Comparison of ENCODE assay signal across 17 cellular contexts in genomic region chr7:127844165-127844564, GRCh38.
A peak's percentile ranks its signal among the peaks of the same experiment; 100 is the strongest.
DNase-seq lines count a peak whose midpoint lies in the region; ATAC-seq and TF ChIP-seq lines count a peak whose summit lies in the region.
"Had no signal": no experiment of that assay in that cellular context is flagged by ENCODE, and none has a peak within 500 bp of the region (broad histone marks: within the 10 kb centered on the region; RNA-seq: fewer than 3 reads in every experiment).

No MANE protein-coding gene starts in this region.

- TF ChIP-seq CTCF in breast epithelium (IDR thresholded peaks at IDR 0.05): no peak
- TF ChIP-seq CTCF in lower lobe of right lung (IDR thresholded peaks at IDR 0.05): no peak

- no peak for ATAC-seq in activated T-cell treated with anti-CD3 and anti-CD28 coated beads, Interleukin-2, amount 50 U/mL, for 72 hours (replicated peaks in 1 of 2)
- ATAC-seq in lower lobe of right lung: peak; percentile 51 to 57
- ATAC-seq: stimulated activated naive CD8-positive, alpha-beta T cell treated with anti-CD3 and anti-CD28 coated beads, Interleukin-15, amount 100 ng/mL, for 72 hours had no signal

- no peak for DNase-seq in activated T-cell treated with anti-CD3 and anti-CD28 coated beads, Interleukin-2, amount 50 U/mL, for 72 hours
- no peak for DNase-seq in activated T-cell treated with anti-CD3 and anti-CD28 coated beads, Interleukin-2, amount 50 U/mL, for 1 hour
- DNase-seq in breast epithelium (ENCODE audit: low spot score in 2 of 2): no peak
- no peak for DNase-seq in lower lobe of right lung
- no peak for DNase-seq in SKM-1 treated with dmso at 0.1 percent for 144 hours (lab: John Stamatoyannopoulos, UW; ENCODE audit: unreplicated experiment)
- DNase-seq in NCI-H146 treated with DMSO at 0.1 percent for 48 hours (lab: John Stamatoyannopoulos, UW; ENCODE audit: unreplicated experiment): no peak
- DNase-seq in T1000 (lab: John Stamatoyannopoulos, UW): no peak
- DNase-seq: activated CD4-positive, CD25-positive, alpha-beta regulatory T cell; activated gamma-delta T cell; esophagus squamous epithelium; NCI-H1048; stimulated activated naive CD8-positive, alpha-beta T cell treated with anti-CD3 and anti-CD28 coated beads, Interleukin-15, amount 100 ng/mL, for 72 hours had no signal

- H3K4me3 Mint-ChIP-seq in activated T-cell treated with anti-CD3 and anti-CD28 coated beads, Interleukin-2, amount 50 U/mL, for 72 hours: no peak overlapping the region
- H3K4me3 Mint-ChIP-seq: dendritic cell treated with granulocyte-macrophage colony-stimulating factor and Interleukin-4, amounts not matched to agents 40 ng/mL and 50 ng/mL, for 4 days; stimulated activated naive CD8-positive, alpha-beta T cell treated with anti-CD3 and anti-CD28 coated beads, Interleukin-15, amount 100 ng/mL, for 72 hours; T-helper 1 cell treated with Interleukin-12 subunit alpha and Interleukin-12 subunit beta and Interleukin-4 antibody, amounts not matched to agents 30 μg/mL and 1 μg/mL, for 36 hours had no signal

- no peaks in the 10 kb centered on the region for H3K36me3 ChIP-seq in breast epithelium
- H3K36me3 ChIP-seq in lower lobe of right lung: peaks cover under 1% of the 10 kb centered on the region
- H3K36me3 ChIP-seq in stomach smooth muscle (ENCODE audit: control insufficient read depth in 2 of 2, insufficient read depth in 2 of 2, low read length in 2 of 2): no peaks in the 10 kb centered on the region
- H3K36me3 ChIP-seq: vagina had no signal

- peak overlapping the region; percentile 54 to 77 for H3K27ac ChIP-seq in breast epithelium
- no peak overlapping the region for H3K27ac ChIP-seq in lower lobe of right lung
- peak overlapping the region; percentile 53 for H3K27ac ChIP-seq in stomach smooth muscle (ENCODE audit: low read length)
- H3K27ac ChIP-seq: esophagus squamous epithelium, RWPE1, vagina had no signal

- no peaks in the 10 kb centered on the region for H3K9me3 Mint-ChIP-seq in activated T-cell treated with anti-CD3 and anti-CD28 coated beads, Interleukin-2, amount 50 U/mL, for 72 hours
- H3K9me3 Mint-ChIP-seq: dendritic cell treated with granulocyte-macrophage colony-stimulating factor and Interleukin-4, amounts not matched to agents 40 ng/mL and 50 ng/mL, for 4 days; stimulated activated naive CD8-positive, alpha-beta T cell treated with anti-CD3 and anti-CD28 coated beads, Interleukin-15, amount 100 ng/mL, for 72 hours; T-helper 1 cell treated with Interleukin-12 subunit alpha and Interleukin-12 subunit beta and Interleukin-4 antibody, amounts not matched to agents 30 μg/mL and 1 μg/mL, for 36 hours had no signal

- intact Hi-C loops in breast epithelium (cut with DNase I; ENCODE audit: low total_unique reads) (no loop called here), lower lobe of right lung (cut with DNase I) (no loop called here)

- H3K27me3 ChIP-seq in breast epithelium: no peaks in the 10 kb centered on the region
- no peaks in the 10 kb centered on the region for H3K27me3 ChIP-seq in lower lobe of right lung (ENCODE audit: low read depth)
- H3K27me3 ChIP-seq in stomach smooth muscle (ENCODE audit: control insufficient read depth in 1 of 2, insufficient read depth in 2 of 2, low read length in 2 of 2): no peaks in the 10 kb centered on the region
- H3K27me3 ChIP-seq: esophagus squamous epithelium, vagina had no signal

- no peak overlapping the region for H3K9ac ChIP-seq in stomach smooth muscle (ENCODE audit: low read length in 2 of 2)

- no peak for TF ChIP-seq POLR2A in breast epithelium (IDR thresholded peaks at IDR 0.05)

- no peak overlapping the region for H3K4me3 ChIP-seq in breast epithelium
- no peak overlapping the region for H3K4me3 ChIP-seq in lower lobe of right lung
- no peak overlapping the region for H3K4me3 ChIP-seq in stomach smooth muscle (ENCODE audit: low read length in 2 of 2)
- H3K4me3 ChIP-seq: esophagus squamous epithelium, vagina had no signal

- H3K27ac Mint-ChIP-seq in activated T-cell treated with anti-CD3 and anti-CD28 coated beads, Interleukin-2, amount 50 U/mL, for 72 hours: peak overlapping the region; percentile 18
- H3K27ac Mint-ChIP-seq: dendritic cell treated with granulocyte-macrophage colony-stimulating factor and Interleukin-4, amounts not matched to agents 40 ng/mL and 50 ng/mL, for 4 days; stimulated activated naive CD8-positive, alpha-beta T cell treated with anti-CD3 and anti-CD28 coated beads, Interleukin-15, amount 100 ng/mL, for 72 hours; T-helper 1 cell treated with Interleukin-12 subunit alpha and Interleukin-12 subunit beta and Interleukin-4 antibody, amounts not matched to agents 30 μg/mL and 1 μg/mL, for 36 hours had no signal

- H3K36me3 Mint-ChIP-seq in activated T-cell treated with anti-CD3 and anti-CD28 coated beads, Interleukin-2, amount 50 U/mL, for 72 hours (ENCODE audit: insufficient read depth in 2 of 2): peaks cover 6 to 17% of the 10 kb centered on the region in 2 donors

- peaks cover 0 to 19% of the 10 kb centered on the region in 2 donors for H3K4me1 ChIP-seq in breast epithelium
- H3K4me1 ChIP-seq in lower lobe of right lung: peaks cover 31% of the 10 kb centered on the region
- peaks cover 21% of the 10 kb centered on the region for H3K4me1 ChIP-seq in stomach smooth muscle (ENCODE audit: control insufficient read depth, insufficient read depth, low read length)

- H3K9me3 ChIP-seq in breast epithelium: no peaks in the 10 kb centered on the region
- no peaks in the 10 kb centered on the region for H3K9me3 ChIP-seq in lower lobe of right lung
- H3K9me3 ChIP-seq in stomach smooth muscle (ENCODE audit: control insufficient read depth in 2 of 2, low read length in 2 of 2): no peaks in the 10 kb centered on the region
- H3K9me3 ChIP-seq: esophagus squamous epithelium, vagina had no signal

- no peaks in the 10 kb centered on the region for H3K27me3 Mint-ChIP-seq in activated T-cell treated with anti-CD3 and anti-CD28 coated beads, Interleukin-2, amount 50 U/mL, for 72 hours (ENCODE audit: low read depth)
- H3K27me3 Mint-ChIP-seq: dendritic cell treated with granulocyte-macrophage colony-stimulating factor and Interleukin-4, amounts not matched to agents 40 ng/mL and 50 ng/mL, for 4 days; stimulated activated naive CD8-positive, alpha-beta T cell treated with anti-CD3 and anti-CD28 coated beads, Interleukin-15, amount 100 ng/mL, for 72 hours had no signal

- H3K4me1 Mint-ChIP-seq in activated T-cell treated with anti-CD3 and anti-CD28 coated beads, Interleukin-2, amount 50 U/mL, for 72 hours (ENCODE audit: low read depth): peaks cover 21% of the 10 kb centered on the region

Comparison
In these comparisons a context has a peak if more than half of its experiments do, and no peak if none do; other contexts are left out.
1. ATAC-seq: peak in lower lobe of right lung (2 of 2); none in activated T-cell treated with anti-CD3 and anti-CD28 coated beads, Interleukin-2, amount 50 U/mL, for 72 hours (0 of 2).